In the genomic region with DNA sequence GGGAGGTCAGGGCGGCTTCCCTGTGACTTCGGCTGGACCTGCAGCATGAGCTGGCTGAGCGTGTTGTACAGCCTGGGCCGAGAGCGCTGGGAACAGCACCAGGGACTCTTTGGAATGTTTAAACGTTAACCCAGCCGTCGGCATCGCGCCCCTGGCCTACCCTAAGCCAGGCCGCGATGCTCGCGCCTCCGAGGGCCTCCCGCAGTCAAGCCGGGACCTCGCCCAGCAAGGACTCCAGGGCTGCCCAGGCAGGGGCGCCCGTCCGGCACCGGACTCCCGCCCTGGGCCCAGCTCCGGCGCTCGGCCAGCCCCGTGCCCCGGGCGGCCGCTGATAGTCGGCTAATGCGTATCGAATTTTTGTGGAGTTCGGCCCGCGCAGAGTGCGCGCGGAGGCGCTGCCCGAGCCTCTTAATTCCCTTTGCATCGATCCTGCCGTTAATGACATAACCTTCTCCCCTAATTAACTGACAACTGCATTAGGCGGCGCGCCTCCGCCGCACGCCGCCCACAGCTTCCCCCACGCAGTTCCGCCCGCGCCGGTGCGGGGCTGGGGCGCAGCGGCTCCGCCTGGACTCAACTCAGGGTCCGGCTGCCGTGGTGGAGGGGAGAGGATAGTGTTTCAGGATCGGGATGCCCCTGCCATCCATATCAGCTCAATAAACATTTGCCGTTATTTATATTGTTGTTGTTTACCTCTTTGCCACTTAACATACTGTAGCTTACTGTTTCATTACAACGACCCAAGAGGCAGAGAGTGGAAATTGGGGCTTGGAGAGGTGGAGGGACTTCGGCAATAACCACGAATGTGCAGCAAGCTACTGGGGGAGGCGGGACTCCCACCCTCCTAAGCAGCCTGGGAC, we compare ENCODE assay signal across 8 cellular contexts. TPM values are rescaled to one million over a fixed set of nuclear protein-coding genes. Genes with fewer than 3 reads are reported as not detected.
DNase-seq lines count a peak whose midpoint lies in the region; ATAC-seq and TF ChIP-seq lines count a peak whose summit lies in the region.

No MANE protein-coding gene starts in this region.

- H3K27ac ChIP-seq in HEK293 (ENCODE audit: extremely low read depth, low read depth, low read length): peak overlapping the region; percentile 43; the same call in 1 of the 2 replicates
- H3K27ac ChIP-seq in hepatocyte: no peak overlapping the region

- H3K9me3 ChIP-seq in HEK293 (ENCODE audit: control insufficient read depth, insufficient read depth, low read depth, low read length) (no peaks in the 10 kb centered on the region), hepatocyte (ENCODE audit: low read depth) (no peaks in the 10 kb centered on the region)

- DNase-seq in AG04449 (ENCODE audit: low read depth, low spot score) (no peak), hepatocyte (ENCODE audit: low spot score) (peak; percentile 46), retina (peak; percentile 86), inferior parietal cortex (ENCODE audit: extremely low spot score) (no peak)
- DNase-seq in activated naive CD8-positive, alpha-beta T cell treated with anti-CD3 and anti-CD28 coated beads, Interleukin-2, amount 10 ng/mL, durations not matched to agents 7 days and 5 days: peak; percentile 52
- DNase-seq in activated CD4-positive, CD25-positive, alpha-beta regulatory T cell (lab: John Stamatoyannopoulos, UW): no peak
- DNase-seq in central memory CD4-positive, alpha-beta T cell: no peak

- H3K4me3 ChIP-seq in AG04449 (ENCODE audit: low read depth, low read length) (peak overlapping the region; percentile 44), HEK293 (ENCODE audit: low read depth, low read length) (no peak overlapping the region), hepatocyte (peak overlapping the region; percentile 38)

- H3K36me3 ChIP-seq in HEK293 (ENCODE audit: control insufficient read depth in 2 of 2, insufficient read depth in 1 of 2, low read length in 2 of 2) (no peaks in the 10 kb centered on the region), hepatocyte (replicated peaks; ENCODE audit: insufficient read depth, low read depth) (no peaks in the 10 kb centered on the region)

- H3K4me1 Mint-ChIP-seq in activated naive CD8-positive, alpha-beta T cell treated with anti-CD3 and anti-CD28 coated beads, Interleukin-2, amount 10 ng/mL, durations not matched to agents 7 days and 5 days: peaks cover 11% of the 10 kb centered on the region

- peaks cover 45% of the 10 kb centered on the region for H3K27me3 ChIP-seq in hepatocyte

- no peaks in the 10 kb centered on the region for H3K79me2 ChIP-seq in hepatocyte

- POLR2A ChIA-PET in AG04449 (lab: Yijun Ruan, JAX) (interaction anchor here (1.0 to 1.4 kb wide), 2 partner anchors 9 to 29 kb away, joined by 3 read pairs; a partner anchor contains a TSS), HEK293 (lab: Yijun Ruan, JAX) (interaction anchor here (1.2 to 1.6 kb wide), 3 partner anchors 12 to 96 kb away, joined by 3 to 5 read pairs (median 4); a partner anchor contains a TSS)
- POLR2A ChIA-PET in activated naive CD8-positive, alpha-beta T cell treated with anti-CD3 and anti-CD28 coated beads, Interleukin-2, amount 10 ng/mL, durations not matched to agents 7 days and 5 days (lab: Charles Lee): interaction anchor here (1.0 kb wide), 1 partner anchor 28 kb away, joined by 5 read pairs; a partner anchor contains a TSS

- H3K9me3 Mint-ChIP-seq in activated naive CD8-positive, alpha-beta T cell treated with anti-CD3 and anti-CD28 coated beads, Interleukin-2, amount 10 ng/mL, durations not matched to agents 7 days and 5 days: no peaks in the 10 kb centered on the region

- H2AFZ ChIP-seq in hepatocyte: peak overlapping the region; percentile 88

- H3K9me2 ChIP-seq in hepatocyte (replicated peaks; ENCODE audit: insufficient read depth): no peaks in the 10 kb centered on the region

- no peak for TF ChIP-seq CTCF in AG04449 (IDR thresholded peaks at IDR 0.05; ENCODE audit: insufficient read depth, low read length, missing control alignments)
- TF ChIP-seq CTCF in HEK293 (tag by site-specific recombination; IDR thresholded peaks at IDR 0.05): no peak
- no peak for TF ChIP-seq CTCF in hepatocyte (IDR thresholded peaks at IDR 0.05; ENCODE audit: poor library complexity)

- CTCF ChIA-PET in AG04449 (lab: Yijun Ruan, JAX) (interaction anchor here (1.5 to 6.2 kb wide), 2 partner anchors 18 to 41 kb away, joined by 4 to 52 read pairs; no protein-coding TSS in a partner anchor), HEK293 (lab: Yijun Ruan, JAX) (interaction anchor here (0.5 to 1.4 kb wide), 4 partner anchors 10 to 110 kb away, joined by 3 to 5 read pairs (median 3); a partner anchor contains a TSS)

- ATAC-seq in activated naive CD8-positive, alpha-beta T cell treated with anti-CD3 and anti-CD28 coated beads, Interleukin-2, amount 10 ng/mL, durations not matched to agents 7 days and 5 days (ENCODE audit: low read depth): peak; percentile 60

- peak overlapping the region; percentile 90 for H3K4me2 ChIP-seq in hepatocyte

- no peaks in the 10 kb centered on the region for H4K20me1 ChIP-seq in hepatocyte (ENCODE audit: insufficient read depth, poor library complexity, severe bottlenecking)

- H3K36me3 Mint-ChIP-seq in activated naive CD8-positive, alpha-beta T cell treated with anti-CD3 and anti-CD28 coated beads, Interleukin-2, amount 10 ng/mL, durations not matched to agents 7 days and 5 days: no peaks in the 10 kb centered on the region

- peaks cover 51% of the 10 kb centered on the region for H3K27me3 Mint-ChIP-seq in activated naive CD8-positive, alpha-beta T cell treated with anti-CD3 and anti-CD28 coated beads, Interleukin-2, amount 10 ng/mL, durations not matched to agents 7 days and 5 days

- H3K4me1 ChIP-seq in HEK293 (ENCODE audit: control insufficient read depth, insufficient read depth, low read length) (peaks cover 6% of the 10 kb centered on the region; the same call in 1 of the 2 replicates), hepatocyte (ENCODE audit: insufficient read depth) (peaks cover 8% of the 10 kb centered on the region)

- peak overlapping the region; percentile 68 for H3K4me3 Mint-ChIP-seq in activated naive CD8-positive, alpha-beta T cell treated with anti-CD3 and anti-CD28 coated beads, Interleukin-2, amount 10 ng/mL, durations not matched to agents 7 days and 5 days

- 6% methylated on average over 62 of the region's 67 CpGs for WGBS in hepatocyte (ENCODE audit: low lambda C conversion rate, missing lambda C conversion rate)

- no peak overlapping the region for H3K27ac Mint-ChIP-seq in activated naive CD8-positive, alpha-beta T cell treated with anti-CD3 and anti-CD28 coated beads, Interleukin-2, amount 10 ng/mL, durations not matched to agents 7 days and 5 days

TF ChIP-seq in HEK293, 187 proteins besides CTCF, POLR2A, EP300 and RAD21 (continues in another document):
- TF ChIP-seq TRIM28 (IDR thresholded peaks at IDR 0.05; ENCODE audit: borderline replicate concordance, low read length) (no peak), EGR2 (tag by site-specific recombination; IDR thresholded peaks at IDR 0.05; ENCODE audit: low read depth) (peak; percentile 78), MYNN (tag by site-specific recombination; IDR thresholded peaks at IDR 0.05; ENCODE audit: borderline replicate concordance) (no peak), PRDM1 (tag by site-specific recombination; IDR thresholded peaks at IDR 0.05) (no peak), ZNF521 (tag by site-specific recombination; IDR thresholded peaks at IDR 0.05) (no peak), ZSCAN30 (tag by site-specific recombination; IDR thresholded peaks at IDR 0.05) (no peak), ZFHX2 (tag by site-specific recombination; conservative IDR thresholded peaks at IDR 0.05) (peak; percentile 95)
- TF ChIP-seq, protein P1, sequence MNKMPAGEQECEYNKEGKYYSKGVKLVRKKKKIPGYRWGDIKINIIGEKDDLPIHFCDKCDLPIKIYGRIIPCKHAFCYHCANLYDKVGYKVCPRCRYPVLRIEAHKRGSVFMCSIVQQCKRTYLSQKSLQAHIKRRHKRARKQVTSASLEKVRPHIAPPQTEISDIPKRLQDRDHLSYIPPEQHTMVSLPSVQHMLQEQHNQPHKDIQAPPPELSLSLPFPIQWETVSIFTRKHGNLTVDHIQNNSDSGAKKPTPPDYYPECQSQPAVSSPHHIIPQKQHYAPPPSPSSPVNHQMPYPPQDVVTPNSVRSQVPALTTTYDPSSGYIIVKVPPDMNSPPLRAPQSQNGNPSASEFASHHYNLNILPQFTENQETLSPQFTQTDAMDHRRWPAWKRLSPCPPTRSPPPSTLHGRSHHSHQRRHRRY (tag by site-specific recombination; IDR thresholded peaks at IDR 0.05): no peak
- TF ChIP-seq, protein P2, sequence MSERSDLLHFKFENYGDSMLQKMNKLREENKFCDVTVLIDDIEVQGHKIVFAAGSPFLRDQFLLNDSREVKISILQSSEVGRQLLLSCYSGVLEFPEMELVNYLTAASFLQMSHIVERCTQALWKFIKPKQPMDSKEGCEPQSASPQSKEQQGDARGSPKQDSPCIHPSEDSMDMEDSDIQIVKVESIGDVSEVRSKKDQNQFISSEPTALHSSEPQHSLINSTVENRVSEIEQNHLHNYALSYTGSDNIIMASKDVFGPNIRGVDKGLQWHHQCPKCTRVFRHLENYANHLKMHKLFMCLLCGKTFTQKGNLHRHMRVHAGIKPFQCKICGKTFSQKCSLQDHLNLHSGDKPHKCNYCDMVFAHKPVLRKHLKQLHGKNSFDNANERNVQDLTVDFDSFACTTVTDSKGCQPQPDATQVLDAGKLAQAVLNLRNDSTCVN (tag by site-specific recombination; optimal IDR thresholded peaks at IDR 0.05): peak; percentile 46
- TF ChIP-seq, protein P3, sequence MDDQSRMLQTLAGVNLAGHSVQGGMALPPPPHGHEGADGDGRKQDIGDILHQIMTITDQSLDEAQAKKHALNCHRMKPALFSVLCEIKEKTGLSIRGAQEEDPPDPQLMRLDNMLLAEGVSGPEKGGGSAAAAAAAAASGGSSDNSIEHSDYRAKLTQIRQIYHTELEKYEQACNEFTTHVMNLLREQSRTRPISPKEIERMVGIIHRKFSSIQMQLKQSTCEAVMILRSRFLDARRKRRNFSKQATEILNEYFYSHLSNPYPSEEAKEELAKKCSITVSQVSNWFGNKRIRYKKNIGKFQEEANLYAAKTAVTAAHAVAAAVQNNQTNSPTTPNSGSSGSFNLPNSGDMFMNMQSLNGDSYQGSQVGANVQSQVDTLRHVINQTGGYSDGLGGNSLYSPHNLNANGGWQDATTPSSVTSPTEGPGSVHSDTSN (CRISPR knock-in tag; IDR thresholded peaks at IDR 0.05): no peak

RNA-seq across cellular contexts. Expression of a gene that starts 28.8 kb away (rescaled TPM):
- 10 to 100 TPM; 33.0 to 34.4 TPM for total RNA-seq in activated naive CD8-positive, alpha-beta T cell treated with anti-CD3 and anti-CD28 coated beads, Interleukin-2, amount 10 ng/mL, durations not matched to agents 7 days and 5 days
- 32.3 and 33.2 TPM in 2 replicates for total RNA-seq in hepatocyte
- 31.0 and 35.0 TPM in 2 replicates for polyA plus RNA-seq in hepatocyte

RNA-seq across cellular contexts. Expression of a gene that starts 32.5 kb away (rescaled TPM):
- not detected for total RNA-seq in activated naive CD8-positive, alpha-beta T cell treated with anti-CD3 and anti-CD28 coated beads, Interleukin-2, amount 10 ng/mL, durations not matched to agents 7 days and 5 days
- 1.6 and 2.2 TPM in 2 replicates for total RNA-seq in hepatocyte
- polyA plus RNA-seq in hepatocyte: 3.2 and 4.2 TPM in 2 replicates

Comparison
In these comparisons a context has a peak if more than half of its experiments do, and no peak if none do; other contexts are left out.
1. DNase-seq: peak in activated naive CD8-positive, alpha-beta T cell treated with anti-CD3 and anti-CD28 coated beads, Interleukin-2, amount 10 ng/mL, durations not matched to agents 7 days and 5 days (single experiment), hepatocyte (single experiment) and retina (single experiment); none in AG04449 (single experiment), activated CD4-positive, CD25-positive, alpha-beta regulatory T cell (0 of 4), central memory CD4-positive, alpha-beta T cell (single experiment) and inferior parietal cortex (single experiment).